In genomic region chr7:100472854-100473499, GRCh38 we compare ENCODE assay signal across 1 cellular context.
TF ChIP-seq lines count a peak whose summit lies in the region.

No MANE protein-coding gene starts in this region.

TF ChIP-seq in GM23338, 12 proteins besides CTCF, POLR2A, EP300 and RAD21 (continued from another document):
- TF ChIP-seq ZNF462 (CRISPR knock-in tag; IDR thresholded peaks at IDR 0.05) (no peak), REST (IDR thresholded peaks at IDR 0.05; ENCODE audit: unreplicated experiment) (no peak), NANOG (IDR thresholded peaks at IDR 0.05; ENCODE audit: borderline replicate concordance) (no peak), JUNB (IDR thresholded peaks at IDR 0.05; ENCODE audit: unreplicated experiment) (no peak)
